ENCODE assay signal across 8 cellular contexts in genomic region chr17:40100669-40101366, GRCh38. TPM values are rescaled to one million over a fixed set of nuclear protein-coding genes. Genes with fewer than 3 reads are reported as not detected.
A peak's percentile ranks its signal among the peaks of the same experiment; 100 is the strongest.
DNase-seq lines count a peak whose midpoint lies in the region; ATAC-seq and TF ChIP-seq lines count a peak whose summit lies in the region.

No MANE protein-coding gene starts in this region.

- peak; percentile 54 for TF ChIP-seq POLR2A in erythroblast (IDR thresholded peaks at IDR 0.05; ENCODE audit: low read length)

- H3K4me1 Mint-ChIP-seq in activated T-cell treated with anti-CD3 and anti-CD28 coated beads, Interleukin-2, amount 50 U/mL, for 4 hours (ENCODE audit: low read depth), result peaks cover 91% of the 10 kb centered on the region

- peaks cover 80% of the 10 kb centered on the region for H3K4me1 ChIP-seq in mucosa of descending colon (ENCODE audit: low read depth)

- peak; percentile 23 to 30 for ATAC-seq in activated T-cell treated with anti-CD3 and anti-CD28 coated beads, Interleukin-2, amount 50 U/mL, for 4 hours
- ATAC-seq in mucosa of descending colon (peak; percentile 62), GM19023 (IDR thresholded peaks at IDR 0.05; ENCODE audit: unreplicated experiment) (no peak)

- peak overlapping the region; percentile 87 for H3K27ac ChIP-seq in KOPT-K1 (ENCODE audit: low read depth, low read length, poor library complexity, severe bottlenecking)

- TF ChIP-seq CTCF in GM12875 (IDR thresholded peaks at IDR 0.05; ENCODE audit: borderline replicate concordance, insufficient read depth, low read depth, low read length) (no peak), mucosa of descending colon (IDR thresholded peaks at IDR 0.05) (no peak)

- intact Hi-C loops in mucosa of descending colon (cut with DNase I, micrococcal nuclease), result no loop called here

- H3K36me3 ChIP-seq in KOPT-K1 (ENCODE audit: insufficient read depth, low read length) (peaks cover 9% of the 10 kb centered on the region; the same call in 1 of the 2 replicates), mucosa of descending colon (ENCODE audit: low read depth) (no peaks in the 10 kb centered on the region)

- no peaks in the 10 kb centered on the region for H3K27me3 Mint-ChIP-seq in activated T-cell treated with anti-CD3 and anti-CD28 coated beads, Interleukin-2, amount 50 U/mL, for 4 hours (ENCODE audit: low read depth)

- H3K9me3 Mint-ChIP-seq in activated T-cell treated with anti-CD3 and anti-CD28 coated beads, Interleukin-2, amount 50 U/mL, for 4 hours, result no peaks in the 10 kb centered on the region

- H3K4me3 Mint-ChIP-seq in activated T-cell treated with anti-CD3 and anti-CD28 coated beads, Interleukin-2, amount 50 U/mL, for 4 hours, result peak overlapping the region; percentile 91

- peak overlapping the region; percentile 57 for H3K4me3 ChIP-seq in GM12875 (ENCODE audit: low read depth, low read length)
- peak overlapping the region; percentile 31 for H3K4me3 ChIP-seq in mucosa of descending colon

- peaks cover 17% of the 10 kb centered on the region for H3K36me3 Mint-ChIP-seq in activated T-cell treated with anti-CD3 and anti-CD28 coated beads, Interleukin-2, amount 50 U/mL, for 4 hours (ENCODE audit: insufficient read depth)

- peak; percentile 87 for DNase-seq in activated T-cell treated with anti-CD3 and anti-CD28 coated beads, Interleukin-2, amount 50 U/mL, for 4 hours
- DNase-seq in erythroblast (lab: John Stamatoyannopoulos, UW), result peak; percentile 94
- peak; percentile 97 to 99 (median 98) for DNase-seq in mucosa of descending colon
- DNase-seq in stimulated activated CD8-positive, alpha-beta memory T cell treated with anti-CD3 and anti-CD28 coated beads, Interleukin-2, amount 100 ng/mL, for 1 hour (ENCODE audit: low read depth in 2 of 2), result peak; percentile 72 to 79

- no peaks in the 10 kb centered on the region for H3K9me3 ChIP-seq in KOPT-K1 (ENCODE audit: insufficient read depth, low read length, poor library complexity, severe bottlenecking)
- no peaks in the 10 kb centered on the region for H3K9me3 ChIP-seq in mucosa of descending colon

TF ChIP-seq in PFSK-1, 5 proteins besides CTCF, POLR2A, EP300 and RAD21:
- TF ChIP-seq FOXP2 (optimal IDR thresholded peaks at IDR 0.05; ENCODE audit: borderline replicate concordance, extremely low read depth, extremely low read length, insufficient read depth), result peak; percentile 47
- no peak for TF ChIP-seq REST (IDR thresholded peaks at IDR 0.05; ENCODE audit: insufficient read depth in 1 of 2, low read depth in 2 of 2, low read length in 2 of 2)
- 0 out of 2 replicates have a peak, but pooled peaks have one; percentile 19 for TF ChIP-seq SIN3A (IDR thresholded peaks at IDR 0.05; ENCODE audit: borderline replicate concordance, insufficient read depth, low read length)

RNA-seq across cellular contexts. Expression of gene NR1D1, which starts 0.4 kb away (rescaled TPM):
- polyA plus RNA-seq in PFSK-1 (2012; ENCODE audit: insufficient read length, low read depth), result 31.1 TPM
- 10 to 100 TPM; 12.6 to 16.0 (median 13.7) TPM for total RNA-seq in activated T-cell treated with anti-CD3 and anti-CD28 coated beads, Interleukin-2, amount 50 U/mL, for 4 hours
- 10 to 100 TPM in 2 of 3 donors, 1 to 10 TPM in 1; 9.3 to 15.0 (median 14.8) TPM for total RNA-seq in mucosa of descending colon

RNA-seq across cellular contexts. Expression of gene MSL1, which starts 21.0 kb away (rescaled TPM):
- 39.9 TPM for polyA plus RNA-seq in PFSK-1 (2012; ENCODE audit: insufficient read length, low read depth)
- total RNA-seq in activated T-cell treated with anti-CD3 and anti-CD28 coated beads, Interleukin-2, amount 50 U/mL, for 4 hours, result 10 to 100 TPM; 63.3 to 68.5 (median 64.1) TPM
- 10 to 100 TPM; 83.7 to 100.0 (median 85.3) TPM for total RNA-seq in mucosa of descending colon

RNA-seq across cellular contexts. Expression of gene THRA, which starts 38.1 kb away (rescaled TPM):
- polyA plus RNA-seq in PFSK-1 (2012; ENCODE audit: insufficient read length, low read depth), result 31.2 TPM
- 10 to 100 TPM in 2 of 3 donors, 1 to 10 TPM in 1; 6.6 to 12.4 (median 10.3) TPM for total RNA-seq in activated T-cell treated with anti-CD3 and anti-CD28 coated beads, Interleukin-2, amount 50 U/mL, for 4 hours
- total RNA-seq in mucosa of descending colon, result 100 to 1,000 TPM in 1 of 3 donors, 10 to 100 TPM in 2; 56.8 to 114 (median 60.0) TPM

RNA-seq across cellular contexts. Expression of gene CASC3, which starts 39.5 kb away (rescaled TPM):
- 54.4 TPM for polyA plus RNA-seq in PFSK-1 (2012; ENCODE audit: insufficient read length, low read depth)
- total RNA-seq in activated T-cell treated with anti-CD3 and anti-CD28 coated beads, Interleukin-2, amount 50 U/mL, for 4 hours, result 100 to 1,000 TPM; 100 to 108 (median 103) TPM
- 100 to 1,000 TPM in 1 of 3 donors, 10 to 100 TPM in 2; 62.2 to 134 (median 63.0) TPM for total RNA-seq in mucosa of descending colon

RNA-seq across cellular contexts. Expression of gene MED24, which starts 46.6 kb away (rescaled TPM):
- 144 TPM for polyA plus RNA-seq in PFSK-1 (2012; ENCODE audit: insufficient read length, low read depth)
- total RNA-seq in activated T-cell treated with anti-CD3 and anti-CD28 coated beads, Interleukin-2, amount 50 U/mL, for 4 hours, result 100 to 1,000 TPM; 133 to 140 (median 134) TPM
- 10 to 100 TPM; 76.6 to 90.2 (median 87.4) TPM for total RNA-seq in mucosa of descending colon

Comparison
In these comparisons a context has a peak if more than half of its experiments do, and no peak if none do; other contexts are left out.
1. RNA of gene THRA, which starts 38.1 kb away (total RNA-seq): 56.8 to 114 TPM in mucosa of descending colon; 6.6 to 12.4 TPM in activated T-cell treated with anti-CD3 and anti-CD28 coated beads, Interleukin-2, amount 50 U/mL, for 4 hours; every median in the first group is over 4 times any median in the second.
2. Peak in every context shown above with its lines, with median percentiles within 50 percentile points of each other: DNase-seq.